ENCODE assay signal across 9 cellular contexts in the genomic region with DNA sequence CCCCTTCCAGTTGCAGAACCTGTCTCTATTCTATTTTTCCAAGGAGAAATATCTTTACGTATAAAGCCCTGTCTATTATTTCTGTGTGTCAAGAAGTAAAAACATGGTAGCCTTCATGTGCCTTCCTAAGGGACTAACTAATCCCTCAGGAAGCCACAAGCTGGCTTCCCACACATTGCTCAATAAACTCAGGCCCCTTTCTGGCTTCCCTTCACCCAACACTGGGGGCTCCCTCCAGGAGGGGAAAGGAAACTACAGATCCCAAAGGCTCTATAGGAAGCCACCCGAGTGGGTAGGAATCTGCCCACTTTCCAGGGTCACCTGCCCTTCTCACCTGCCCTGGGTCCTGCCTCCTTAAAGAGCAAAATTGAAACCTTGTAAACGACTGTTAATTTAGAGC. TPM values are rescaled to one million over a fixed set of nuclear protein-coding genes. Genes with fewer than 3 reads are reported as not detected.
DNase-seq lines count a peak whose midpoint lies in the region; ATAC-seq and TF ChIP-seq lines count a peak whose summit lies in the region.
"Had no signal": no experiment of that assay in that cellular context is flagged by ENCODE, and none has a peak within 500 bp of the region (broad histone marks: within the 10 kb centered on the region; RNA-seq: fewer than 3 reads in every experiment).

No MANE protein-coding gene starts in this region.

- H3K79me2 ChIP-seq in neural progenitor cell (ENCODE audit: low read depth): peaks cover 96% of the 10 kb centered on the region

- H3K4me3 ChIP-seq in CD8-positive, alpha-beta T cell (ENCODE audit: low read depth, low read length): no peak overlapping the region
- H3K4me3 ChIP-seq in neural progenitor cell: no peak overlapping the region

- peaks cover 64% of the 10 kb centered on the region for H3K36me3 Mint-ChIP-seq in CD8-positive, alpha-beta T cell
- H3K36me3 Mint-ChIP-seq in chondrocyte (ENCODE audit: low read depth) (peaks cover 25% of the 10 kb centered on the region), neural progenitor cell (peaks cover 20% of the 10 kb centered on the region)

- no peaks in the 10 kb centered on the region for H3K27me3 Mint-ChIP-seq in CD8-positive, alpha-beta T cell (ENCODE audit: low read depth)
- H3K27me3 Mint-ChIP-seq in chondrocyte (ENCODE audit: low read depth) (no peaks in the 10 kb centered on the region), neural progenitor cell (ENCODE audit: insufficient read depth, low read depth) (peaks cover 8% of the 10 kb centered on the region)

- H3K4me1 Mint-ChIP-seq in CD8-positive, alpha-beta T cell (ENCODE audit: low read depth): peaks cover 80% of the 10 kb centered on the region
- peaks cover 42% of the 10 kb centered on the region for H3K4me1 Mint-ChIP-seq in chondrocyte (ENCODE audit: low read depth)
- peaks cover 73% of the 10 kb centered on the region for H3K4me1 Mint-ChIP-seq in neural progenitor cell

- H3K9me3 ChIP-seq in CD8-positive, alpha-beta T cell (ENCODE audit: low read length): no peaks in the 10 kb centered on the region
- no peaks in the 10 kb centered on the region for H3K9me3 ChIP-seq in neural progenitor cell (ENCODE audit: low read depth)
- H3K9me3 ChIP-seq: MG63 had no signal

- TF ChIP-seq CTCF in CD8-positive, alpha-beta T cell (IDR thresholded peaks at IDR 0.05): no peak
- no peak for TF ChIP-seq CTCF in chondrocyte (IDR thresholded peaks at IDR 0.05)
- TF ChIP-seq CTCF in neural progenitor cell (IDR thresholded peaks at IDR 0.05): peak; percentile 8

- H3K27ac ChIP-seq in CD8-positive, alpha-beta T cell (ENCODE audit: low read depth, low read length): no peak overlapping the region
- no peak overlapping the region for H3K27ac ChIP-seq in neural progenitor cell

- H3F3A ChIP-seq in neural progenitor cell (ENCODE audit: low read depth): peaks cover 2% of the 10 kb centered on the region

- H3K9ac ChIP-seq in neural progenitor cell: no peak overlapping the region

- H3K4me2 ChIP-seq in neural progenitor cell: peak overlapping the region; percentile 94

- H3K4me1 ChIP-seq in CD8-positive, alpha-beta T cell (ENCODE audit: insufficient read depth, low read length): peaks cover 55% of the 10 kb centered on the region
- H3K4me1 ChIP-seq in neural progenitor cell: peaks cover 67% of the 10 kb centered on the region

- H3K9me3 Mint-ChIP-seq in CD8-positive, alpha-beta T cell: no peaks in the 10 kb centered on the region
- H3K9me3 Mint-ChIP-seq in chondrocyte (ENCODE audit: low read depth) (no peaks in the 10 kb centered on the region), neural progenitor cell (peaks cover 2% of the 10 kb centered on the region)

- H3K27ac Mint-ChIP-seq in CD8-positive, alpha-beta T cell: no peak overlapping the region
- H3K27ac Mint-ChIP-seq in chondrocyte (ENCODE audit: unreplicated experiment) (no peak overlapping the region), neural progenitor cell (no peak overlapping the region)

- no peaks in the 10 kb centered on the region for H3K36me3 ChIP-seq in CD8-positive, alpha-beta T cell (ENCODE audit: insufficient read depth, low read length)
- no peaks in the 10 kb centered on the region for H3K36me3 ChIP-seq in neural progenitor cell

- CTCF ChIA-PET in CD8-positive, alpha-beta T cell (lab: Charles Lee): interaction anchor here (0.6 to 2.0 kb wide), 2 partner anchors 617 to 1932 kb away, joined by 3 to 5 read pairs; no protein-coding TSS in a partner anchor

- intact Hi-C loops in CD8-positive, alpha-beta T cell (cut with DNase I, micrococcal nuclease): loop anchor here in 1 of 2 experiments (10.0 kb wide), 1 partner anchor 238 kb away; no protein-coding TSS in a partner anchor

- no peaks in the 10 kb centered on the region for H3K27me3 ChIP-seq in CD8-positive, alpha-beta T cell (ENCODE audit: insufficient read depth, low read length)
- no peaks in the 10 kb centered on the region for H3K27me3 ChIP-seq in neural progenitor cell
- H3K27me3 ChIP-seq: MG63 had no signal

- peaks cover 79% of the 10 kb centered on the region for H4K20me1 ChIP-seq in neural progenitor cell (ENCODE audit: low read depth)

- DNase-seq in CD8-positive, alpha-beta T cell: no peak
- peak; percentile 39 for DNase-seq in MV-4-11 (lab: John Stamatoyannopoulos, UW)
- peak; percentile 17 for DNase-seq in chondrocyte (ENCODE audit: low spot score)
- DNase-seq in neural progenitor cell (ENCODE audit: low spot score): no peak
- DNase-seq in RKO (ENCODE audit: low spot score): no peak
- no peak for DNase-seq in HK-2 (ENCODE audit: unreplicated experiment)
- no peak for DNase-seq in Kasumi-1 (lab: John Stamatoyannopoulos, UW)
- DNase-seq in HUDEP-2 (lab: John Stamatoyannopoulos, UW; ENCODE audit: unreplicated experiment in 76 of 76): no peak

- no peak for ATAC-seq in CD8-positive, alpha-beta T cell

- H2AFZ ChIP-seq in neural progenitor cell (replicated peaks): no peak overlapping the region

- H3K4me3 Mint-ChIP-seq in CD8-positive, alpha-beta T cell: peak overlapping the region; percentile 54
- H3K4me3 Mint-ChIP-seq in chondrocyte (ENCODE audit: unreplicated experiment): no peak overlapping the region
- peak overlapping the region; percentile 62 for H3K4me3 Mint-ChIP-seq in neural progenitor cell

- POLR2A ChIA-PET in CD8-positive, alpha-beta T cell (lab: Charles Lee): no interaction called here

RNA-seq across cellular contexts. Expression of gene TLE3, which starts 4.6 kb away (rescaled TPM):
- total RNA-seq in CD8-positive, alpha-beta T cell: 100 to 1,000 TPM; 198 to 201 TPM
- 36.9 to 53.4 TPM (median 51.3 TPM) in 3 replicates for total RNA-seq in chondrocyte
- 22.1 and 78.5 TPM in 2 replicates for total RNA-seq in neural progenitor cell (ENCODE audit: low replicate concordance)

Comparison
In these comparisons a context has a peak if more than half of its experiments do, and no peak if none do; other contexts are left out.
1. DNase-seq: peak in MV-4-11 (single experiment) and chondrocyte (single experiment); none in CD8-positive, alpha-beta T cell (0 of 7), neural progenitor cell (single experiment), RKO (single experiment), HK-2 (single experiment), Kasumi-1 (0 of 2) and HUDEP-2 (0 of 76).